In genomic region chr22:41842996-41843970, GRCh38 we compare ENCODE assay signal across 15 cellular contexts. TPM values are rescaled to one million over a fixed set of nuclear protein-coding genes. Genes with fewer than 3 reads are reported as not detected.
DNase-seq lines count a peak whose midpoint lies in the region; ATAC-seq, FAIRE-seq and TF ChIP-seq lines count a peak whose summit lies in the region.
"Had no signal": no experiment of that assay in that cellular context is flagged by ENCODE, and none has a peak within 500 bp of the region (broad histone marks: within the 10 kb centered on the region; RNA-seq: fewer than 3 reads in every experiment).

No MANE protein-coding gene starts in this region.

- no peak overlapping the region for H3K4me3 ChIP-seq in cardiac muscle cell
- H3K4me3 ChIP-seq in keratinocyte (ENCODE audit: control insufficient read depth in 2 of 3, extremely low read depth in 1 of 3, insufficient read depth in 2 of 3, low read depth in 1 of 3, low read length in 3 of 3): no peak overlapping the region
- no peak overlapping the region for H3K4me3 ChIP-seq in transverse colon
- H3K4me3 ChIP-seq: esophagus muscularis mucosa, GM23248 had no signal

- H3K9ac ChIP-seq in keratinocyte (ENCODE audit: control insufficient read depth, extremely low read depth, insufficient read depth, low read length): peak overlapping the region; percentile 9
- H3K9ac ChIP-seq: GM23248 had no signal

- no peak overlapping the region for H3K4me2 ChIP-seq in keratinocyte (ENCODE audit: control insufficient read depth, extremely low read depth, insufficient read depth, low read depth, low read length)

- peaks cover 61% of the 10 kb centered on the region for H3K4me1 Mint-ChIP-seq in progenitor cell of endocrine pancreas (ENCODE audit: low read depth)

- no peaks in the 10 kb centered on the region for H3K27me3 Mint-ChIP-seq in progenitor cell of endocrine pancreas

- H3K9me3 Mint-ChIP-seq in progenitor cell of endocrine pancreas (ENCODE audit: low read depth): no peaks in the 10 kb centered on the region

- DNase-seq in cardiac muscle cell (ENCODE audit: low read depth in 1 of 2, low spot score in 1 of 2) (no peak), Right ventricle myocardium superior (no peak), keratinocyte (ENCODE audit: low read depth, low spot score) (no peak), transverse colon (no peak), OCI-M2 (lab: John Stamatoyannopoulos, UW; ENCODE audit: unreplicated experiment) (no peak), progenitor cell of endocrine pancreas (ENCODE audit: low spot score, unreplicated experiment) (no peak)
- DNase-seq: AML-193; caudate nucleus; GM23248; NCI-H187; NK-92 treated with Interleukin-12 subunit alpha and Interleukin-12 subunit beta, amount 100 ng/mL, for 24 hours; right cardiac atrium had no signal

- peaks cover 12% of the 10 kb centered on the region for H3K9me1 ChIP-seq in keratinocyte (ENCODE audit: control insufficient read depth, extremely low read depth, insufficient read depth, low read length)

- H3K36me3 ChIP-seq in cardiac muscle cell (no peaks in the 10 kb centered on the region), keratinocyte (ENCODE audit: control insufficient read depth in 2 of 2, extremely low read depth in 1 of 2, insufficient read depth in 2 of 2, low read length in 2 of 2) (peaks cover 4 to 33% of the 10 kb centered on the region in 2 experiments), transverse colon (no peaks in the 10 kb centered on the region)

- in situ Hi-C loops in transverse colon (cut with MboI; ENCODE audit: low pct_ligation_motif_present in 1 of 4, low pct_unique_long_range_greater_than_20kb in 1 of 4, low sequenced_read_pairs in 3 of 4): no loop called here

- H2AFZ ChIP-seq in keratinocyte (ENCODE audit: control insufficient read depth, low read length): no peak overlapping the region
- H2AFZ ChIP-seq: GM23248 had no signal

- H3K9me3 ChIP-seq in cardiac muscle cell (ENCODE audit: low read depth) (no peaks in the 10 kb centered on the region), keratinocyte (ENCODE audit: control insufficient read depth, low read depth, low read length) (no peaks in the 10 kb centered on the region), transverse colon (no peaks in the 10 kb centered on the region)
- H3K9me3 ChIP-seq: esophagus muscularis mucosa had no signal

- H4K20me1 ChIP-seq in keratinocyte (ENCODE audit: control insufficient read depth, extremely low read depth, insufficient read depth, low read length): peaks cover 14% of the 10 kb centered on the region

- peaks cover 50% of the 10 kb centered on the region for H3K4me1 ChIP-seq in cardiac muscle cell (ENCODE audit: low read depth)
- peaks cover 80% of the 10 kb centered on the region for H3K4me1 ChIP-seq in keratinocyte (ENCODE audit: control insufficient read depth, extremely low read depth, insufficient read depth, low read length)
- H3K4me1 ChIP-seq in transverse colon: peaks cover 15 to 96% (median 73%) of the 10 kb centered on the region in 4 donors

- ATAC-seq in Right ventricle myocardium superior (ENCODE audit: poor library complexity) (no peak), HG02973 (IDR thresholded peaks at IDR 0.05; ENCODE audit: unreplicated experiment) (no peak)
- ATAC-seq: right cardiac atrium had no signal

- WGBS in transverse colon (ENCODE audit: low coverage in 1 of 2), 2 donors: 38 to 40% methylated on average over 3 to 8 of the region's 8 CpGs

- TF ChIP-seq CTCF in cardiac muscle cell (IDR thresholded peaks at IDR 0.05; ENCODE audit: low read depth, low read length) (no peak), VCaP (conservative IDR thresholded peaks at IDR 0.05) (no peak), keratinocyte (optimal IDR thresholded peaks at IDR 0.05 in 1 of 3, IDR thresholded peaks at IDR 0.05 in 1 of 3, conservative IDR thresholded peaks at IDR 0.05 in 1 of 3; ENCODE audit: extremely low read depth in 1 of 3, insufficient read depth in 2 of 3, low read length in 3 of 3) (no peak), transverse colon (IDR thresholded peaks at IDR 0.05) (no peak), progenitor cell of endocrine pancreas (IDR thresholded peaks at IDR 0.05; ENCODE audit: unreplicated experiment) (no peak)

- intact Hi-C loops in Right ventricle myocardium superior (cut with DNase I): no loop called here
- intact Hi-C loops in transverse colon (cut with DNase I; ENCODE audit: low total_unique reads): no loop called here

- H3K4me3 Mint-ChIP-seq in progenitor cell of endocrine pancreas (ENCODE audit: low read depth): no peak overlapping the region

- no peak for TF ChIP-seq POLR2A in transverse colon (IDR thresholded peaks at IDR 0.05)

- H3K27ac ChIP-seq in cardiac muscle cell (peak overlapping the region; percentile 20), VCaP (peak overlapping the region; percentile 81), keratinocyte (ENCODE audit: control insufficient read depth, insufficient read depth, low read length) (peak overlapping the region; percentile 56), transverse colon (peak overlapping the region; percentile 79 to 87 (median 82))
- H3K27ac ChIP-seq: esophagus muscularis mucosa, GM23248 had no signal

- H3K27ac Mint-ChIP-seq in progenitor cell of endocrine pancreas: no peak overlapping the region

- peaks cover 11% of the 10 kb centered on the region for H3K36me3 Mint-ChIP-seq in progenitor cell of endocrine pancreas (ENCODE audit: insufficient read depth)

- FAIRE-seq in keratinocyte (lab: Jason Lieb, UNC): no peak

- H3K27me3 ChIP-seq in cardiac muscle cell (no peaks in the 10 kb centered on the region), keratinocyte (ENCODE audit: control insufficient read depth, extremely low read depth, insufficient read depth, low read length) (no peaks in the 10 kb centered on the region), transverse colon (no peaks in the 10 kb centered on the region)
- H3K27me3 ChIP-seq: esophagus muscularis mucosa had no signal

- peaks cover 95% of the 10 kb centered on the region for H3K79me2 ChIP-seq in keratinocyte (ENCODE audit: control insufficient read depth, insufficient read depth, low read length)

- no peak for TF ChIP-seq EP300 in transverse colon (IDR thresholded peaks at IDR 0.05; ENCODE audit: low read depth)

- dilution Hi-C loops in keratinocyte (cut with MboI; ENCODE audit: extremely low pct_ligation_motif_present, low sequenced_read_pairs): no loop called here

RNA-seq across cellular contexts. Expression of gene SREBF2, which starts 10.4 kb away (rescaled TPM):
- total RNA-seq in cardiac muscle cell (259 and 273 TPM in 2 replicates), Right ventricle myocardium superior (75.2 TPM), transverse colon (100 to 1,000 TPM; 156 to 252 (median 166) TPM), progenitor cell of endocrine pancreas (154 and 156 TPM in 2 replicates)
- polyA plus RNA-seq in cardiac muscle cell (225 and 238 TPM in 2 replicates), keratinocyte (57.5 to 68.4 TPM (median 58.4 TPM) in 3 replicates)
- 19.2 TPM for polyA plus RNA-seq in keratinocyte (2011; ENCODE audit: low read depth)
- 52.9 and 60.9 TPM in 2 replicates for polyA plus RNA-seq in keratinocyte (2011; cell fraction: cytosol; rRNA removed)
- 147 and 198 TPM in 2 replicates for polyA plus RNA-seq in keratinocyte (2011; cell fraction: nucleus; rRNA removed)
- 66.7 and 92.1 TPM in 2 replicates for polyA plus RNA-seq in keratinocyte (2012; ENCODE audit: low replicate concordance)
- polyA minus RNA-seq in keratinocyte: 107 to 195 TPM (median 126 TPM) in 3 replicates
- polyA minus RNA-seq in keratinocyte (2011; cell fraction: cytosol; rRNA and poly(A)+ RNA removed): 85.4 TPM
- polyA minus RNA-seq in keratinocyte (2011; cell fraction: nucleus; rRNA and poly(A)+ RNA removed): 171 and 181 TPM in 2 replicates

RNA-seq across cellular contexts. Expression of gene CCDC134, which starts 42.8 kb away (rescaled TPM):
- total RNA-seq in cardiac muscle cell (14.8 and 19.3 TPM in 2 replicates), Right ventricle myocardium superior (4.0 TPM), transverse colon (1 to 10 TPM in 2 of 4 donors, not detected in 2; 5.9 to 9.8 TPM), progenitor cell of endocrine pancreas (23.3 and 24.2 TPM in 2 replicates)
- polyA plus RNA-seq in cardiac muscle cell (10.3 and 11.5 TPM in 2 replicates), keratinocyte (3.5 to 6.3 TPM (median 4.1 TPM) in 3 replicates)
- polyA plus RNA-seq in keratinocyte (2011; ENCODE audit: low read depth): 0.40 TPM
- 1.8 and 2.4 TPM in 2 replicates for polyA plus RNA-seq in keratinocyte (2011; cell fraction: cytosol; rRNA removed)
- polyA plus RNA-seq in keratinocyte (2011; cell fraction: nucleus; rRNA removed): 7.1 and 8.3 TPM in 2 replicates
- 0.59 and 5.2 TPM in 2 replicates for polyA plus RNA-seq in keratinocyte (2012; ENCODE audit: low replicate concordance)
- polyA minus RNA-seq in keratinocyte: 9.2 to 15.3 TPM (median 9.9 TPM) in 3 replicates
- polyA minus RNA-seq in keratinocyte (2011; cell fraction: cytosol; rRNA and poly(A)+ RNA removed): 7.9 TPM
- 8.3 and 8.9 TPM in 2 replicates for polyA minus RNA-seq in keratinocyte (2011; cell fraction: nucleus; rRNA and poly(A)+ RNA removed)

Comparison
In these comparisons a context has a peak if more than half of its experiments do, and no peak if none do; other contexts are left out.
1. H3K27ac ChIP-seq: peak in every context shown above with its lines; median percentile 82 in transverse colon; 81 in VCaP; 56 in keratinocyte; 20 in cardiac muscle cell.